In genomic region chr18:77100751-77101355, GRCh38 we compare ENCODE assay signal across 8 cellular contexts. TPM values are rescaled to one million over a fixed set of nuclear protein-coding genes. Genes with fewer than 3 reads are reported as not detected.
DNase-seq lines count a peak whose midpoint lies in the region; ATAC-seq and TF ChIP-seq lines count a peak whose summit lies in the region.

No MANE protein-coding gene starts in this region.

- ATAC-seq in activated CD8-positive, alpha-beta memory T cell treated with anti-CD3 and anti-CD28 coated beads, Interleukin-2, amount 10 ng/mL, durations not matched to agents 7 days and 5 days = no peak
- no peak for ATAC-seq in stimulated activated naive CD8-positive, alpha-beta T cell treated with anti-CD3 and anti-CD28 coated beads, Interleukin-15, Interleukin-2, amounts not matched to agents 100 U/mL and 50 U/mL, for 24 hours

- H3K27me3 ChIP-seq in HUES6 (ENCODE audit: control insufficient read depth, insufficient read depth, low read length) = no peaks in the 10 kb centered on the region

- H3K27ac Mint-ChIP-seq in activated CD8-positive, alpha-beta memory T cell treated with anti-CD3 and anti-CD28 coated beads, Interleukin-2, amount 10 ng/mL, durations not matched to agents 7 days and 5 days = peak overlapping the region; percentile 98

- TF ChIP-seq CTCF in fibroblast of mammary gland (conservative IDR thresholded peaks at IDR 0.05; ENCODE audit: control insufficient read depth, insufficient read depth, low read depth, low read length) = no peak

- H3K9me3 ChIP-seq in HUES6 (ENCODE audit: control insufficient read depth, insufficient read depth, low read depth, low read length) = no peaks in the 10 kb centered on the region

- peaks cover 73% of the 10 kb centered on the region for H3K36me3 Mint-ChIP-seq in activated CD8-positive, alpha-beta memory T cell treated with anti-CD3 and anti-CD28 coated beads, Interleukin-2, amount 10 ng/mL, durations not matched to agents 7 days and 5 days

- no peak overlapping the region; the same call in 1 of the 2 replicates for H3K4me3 ChIP-seq in HUES6 (ENCODE audit: low read depth, low read length)
- H3K4me3 ChIP-seq in fibroblast of mammary gland (ENCODE audit: control insufficient read depth, low read depth, low read length) = no peak overlapping the region

- H3K9me3 Mint-ChIP-seq in activated CD8-positive, alpha-beta memory T cell treated with anti-CD3 and anti-CD28 coated beads, Interleukin-2, amount 10 ng/mL, durations not matched to agents 7 days and 5 days (ENCODE audit: low read depth) = no peaks in the 10 kb centered on the region

- CTCF ChIA-PET in activated CD8-positive, alpha-beta memory T cell treated with anti-CD3 and anti-CD28 coated beads, Interleukin-2, amount 10 ng/mL, durations not matched to agents 7 days and 5 days (lab: Charles Lee) = interaction anchor here (1.1 to 2.1 kb wide), 4 partner anchors 25 to 101 kb away, joined by 3 to 19 read pairs (median 4); no protein-coding TSS in a partner anchor

- H3K4me3 Mint-ChIP-seq in activated CD8-positive, alpha-beta memory T cell treated with anti-CD3 and anti-CD28 coated beads, Interleukin-2, amount 10 ng/mL, durations not matched to agents 7 days and 5 days = peak overlapping the region; percentile 70

- no peaks in the 10 kb centered on the region for H3K27me3 Mint-ChIP-seq in activated CD8-positive, alpha-beta memory T cell treated with anti-CD3 and anti-CD28 coated beads, Interleukin-2, amount 10 ng/mL, durations not matched to agents 7 days and 5 days

- peaks cover 64% of the 10 kb centered on the region for H3K4me1 ChIP-seq in HUES6 (ENCODE audit: control insufficient read depth, insufficient read depth, low read length)

- peak overlapping the region; percentile 48 for H3K9ac ChIP-seq in HUES6 (ENCODE audit: low read length)

- peak; percentile 62 for DNase-seq in activated CD8-positive, alpha-beta memory T cell treated with anti-CD3 and anti-CD28 coated beads, Interleukin-2, amount 10 ng/mL, durations not matched to agents 7 days and 5 days
- peak; percentile 6 for DNase-seq in fibroblast of mammary gland (ENCODE audit: low read depth)
- DNase-seq in stimulated activated naive CD8-positive, alpha-beta T cell treated with anti-CD3 and anti-CD28 coated beads, Interleukin-15, Interleukin-2, amounts not matched to agents 100 U/mL and 50 U/mL, for 24 hours = peak; percentile 42
- no peak for DNase-seq in UCSD-AML1 (lab: John Stamatoyannopoulos, UW; ENCODE audit: unreplicated experiment)
- DNase-seq in NCI-H446 treated with DMSO at 0.1 percent for 48 hours (lab: John Stamatoyannopoulos, UW) = no peak
- no peak for DNase-seq in SKM-1 treated with dmso at 0.1 percent for 144 hours (lab: John Stamatoyannopoulos, UW; ENCODE audit: unreplicated experiment)
- DNase-seq in COLO668 (lab: John Stamatoyannopoulos, UW; ENCODE audit: unreplicated experiment) = no peak

- peaks cover 95% of the 10 kb centered on the region for H3K4me1 Mint-ChIP-seq in activated CD8-positive, alpha-beta memory T cell treated with anti-CD3 and anti-CD28 coated beads, Interleukin-2, amount 10 ng/mL, durations not matched to agents 7 days and 5 days

- H3K36me3 ChIP-seq in HUES6 (ENCODE audit: control insufficient read depth, insufficient read depth, low read length) = no peaks in the 10 kb centered on the region

- H3K27ac ChIP-seq in HUES6 (ENCODE audit: low read depth, low read length) = peak overlapping the region; percentile 47; the same call in 1 of the 2 replicates

RNA-seq across cellular contexts. Expression of gene MBP, which starts 31.7 kb away (rescaled TPM):
- total RNA-seq in activated CD8-positive, alpha-beta memory T cell treated with anti-CD3 and anti-CD28 coated beads, Interleukin-2, amount 10 ng/mL, durations not matched to agents 7 days and 5 days = 100 to 1,000 TPM in 1 of 2 experiments, 10 to 100 TPM in 1; 94.7 to 101 TPM

Comparison
In these comparisons a context has a peak if more than half of its experiments do, and no peak if none do; other contexts are left out.
1. DNase-seq: peak in activated CD8-positive, alpha-beta memory T cell treated with anti-CD3 and anti-CD28 coated beads, Interleukin-2, amount 10 ng/mL, durations not matched to agents 7 days and 5 days (single experiment), fibroblast of mammary gland (single experiment) and stimulated activated naive CD8-positive, alpha-beta T cell treated with anti-CD3 and anti-CD28 coated beads, Interleukin-15, Interleukin-2, amounts not matched to agents 100 U/mL and 50 U/mL, for 24 hours (single experiment); none in UCSD-AML1 (single experiment), NCI-H446 treated with DMSO at 0.1 percent for 48 hours (single experiment), SKM-1 treated with dmso at 0.1 percent for 144 hours (single experiment) and COLO668 (single experiment).